Comparison of ENCODE assay signal across 8 cellular contexts in genomic region chr4:158193171-158193749, GRCh38. TPM values are rescaled to one million over a fixed set of nuclear protein-coding genes. Genes with fewer than 3 reads are reported as not detected.
DNase-seq lines count a peak whose midpoint lies in the region; ATAC-seq, FAIRE-seq and TF ChIP-seq lines count a peak whose summit lies in the region.

No MANE protein-coding gene starts in this region.

- H3K36me3 ChIP-seq in BE2C, result no peaks in the 10 kb centered on the region
- H3K36me3 ChIP-seq in GM12878 (ENCODE audit: control insufficient read depth in 2 of 2, insufficient read depth in 2 of 2, low read length in 1 of 2), result no peaks in the 10 kb centered on the region
- no peaks in the 10 kb centered on the region for H3K36me3 ChIP-seq in aorta (ENCODE audit: control insufficient read depth in 1 of 2, insufficient read depth in 2 of 2, low read length in 1 of 2)

- TF ChIP-seq RAD21 in GM12878 (IDR thresholded peaks at IDR 0.05; ENCODE audit: insufficient read depth, low read depth, low read length), result peak; percentile 48

- 30% methylated on average over 3 of the region's 3 CpGs for WGBS in GM12878 (ENCODE audit: insufficient coverage, insufficient replicate concordance, low lambda C conversion rate, missing lambda C conversion rate)
- WGBS in aorta, 2 donors, result 20% methylated on average over 3 of the region's 3 CpGs

- H3K27ac ChIP-seq in GM12878 (ENCODE audit: control insufficient read depth, insufficient read depth) (no peak overlapping the region), layer of hippocampus (ENCODE audit: low read depth, low read length) (peak overlapping the region; percentile 67), aorta (ENCODE audit: low read depth in 1 of 2, low read length in 2 of 2) (peak overlapping the region; percentile 89 to 98)

- in situ Hi-C loops in GM12878 (cut with MboI), result no loop called here

- TF ChIP-seq CTCF in BE2C (IDR thresholded peaks at IDR 0.05; ENCODE audit: low read depth, low read length) (peak; percentile 56), GM12878 (IDR thresholded peaks at IDR 0.05 in 2 of 3, conservative IDR thresholded peaks at IDR 0.05 in 1 of 3; ENCODE audit: control insufficient read depth in 2 of 3, extremely low read depth in 1 of 3, insufficient read depth in 1 of 3, low read depth in 3 of 3, low read length in 3 of 3) (peak; percentile 37 to 44 (median 40); a peak in 5 of 6 replicates)

- intact Hi-C loops in GM12878 (cut with micrococcal nuclease; ENCODE audit: unreplicated experiment) (loop anchor here (2.0 kb wide), 1 partner anchor 62 kb away; no protein-coding TSS in a partner anchor), aorta (cut with DNase I) (no loop called here)

- no peak overlapping the region for H3K4me2 ChIP-seq in GM12878 (ENCODE audit: control insufficient read depth, insufficient read depth)

- no TSS peak for BruUV-seq in GM12878 (replicated peaks; lab: Mats Ljungman, UMichigan)

- RAD21 ChIA-PET in GM12878 (lab: Charles Lee; ENCODE audit: unreplicated experiment), result interaction anchor here (0.7 kb wide), 1 partner anchor 51 kb away, joined by 3 read pairs; no protein-coding TSS in a partner anchor

- CTCF ChIA-PET in GM12878 (lab: Yijun Ruan, JAX), result interaction anchor here (0.7 to 2.8 kb wide), 4 partner anchors 11 to 63 kb away, joined by 3 to 14 read pairs (median 6); no protein-coding TSS in a partner anchor

- no peak overlapping the region for H3K9ac ChIP-seq in GM12878 (ENCODE audit: control insufficient read depth, insufficient read depth, low read length)

- H3K4me3 ChIP-seq in BE2C (ENCODE audit: low read depth, low read length) (no peak overlapping the region), GM12878 (no peak overlapping the region), aorta (ENCODE audit: low read length in 2 of 2) (no peak overlapping the region)

- H3K27me3 ChIP-seq in BE2C (peaks cover 10% of the 10 kb centered on the region; the same call in 1 of the 2 replicates), GM12878 (replicated peaks in 1 of 2; ENCODE audit: control insufficient read depth in 2 of 2, insufficient read depth in 2 of 2, low read length in 1 of 2) (no peaks in the 10 kb centered on the region), layer of hippocampus (ENCODE audit: control insufficient read depth, insufficient read depth, low read length) (no peaks in the 10 kb centered on the region), aorta (ENCODE audit: control insufficient read depth in 1 of 2, insufficient read depth in 2 of 2, low read length in 1 of 2) (no peaks in the 10 kb centered on the region)

- H3K9me3 ChIP-seq in BE2C (no peaks in the 10 kb centered on the region), GM12878 (replicated peaks; ENCODE audit: control insufficient read depth, insufficient read depth, low read length) (no peaks in the 10 kb centered on the region), aorta (ENCODE audit: control insufficient read depth, low read length) (no peaks in the 10 kb centered on the region)

- peak; percentile 63 for ATAC-seq in GM19035 (IDR thresholded peaks at IDR 0.05; ENCODE audit: unreplicated experiment)
- ATAC-seq in GM12878, result peak; percentile 53
- ATAC-seq in aorta (ENCODE audit: low FRiP score), result peak; percentile 61
- ATAC-seq in GM19328 (IDR thresholded peaks at IDR 0.05; ENCODE audit: unreplicated experiment), result no peak

- SMC1A ChIA-PET in GM12878 (lab: Charles Lee; ENCODE audit: uncharacterized antibody, unreplicated experiment), result interaction anchor here (1.3 kb wide), 1 partner anchor 225 kb away, joined by 3 read pairs; no protein-coding TSS in a partner anchor

- no peak for FAIRE-seq in GM12878 (lab: Jason Lieb, UNC)

- H4K20me1 ChIP-seq in GM12878 (ENCODE audit: control insufficient read depth, insufficient read depth), result no peaks in the 10 kb centered on the region

- no peaks in the 10 kb centered on the region for H3K79me2 ChIP-seq in GM12878 (ENCODE audit: control insufficient read depth, insufficient read depth, low read length)

- H3K4me1 ChIP-seq in BE2C (no peaks in the 10 kb centered on the region), GM12878 (ENCODE audit: control insufficient read depth, insufficient read depth, low read length) (no peaks in the 10 kb centered on the region), aorta (ENCODE audit: control insufficient read depth in 1 of 2, insufficient read depth in 2 of 2, low read length in 2 of 2) (peaks cover 0 to 9% of the 10 kb centered on the region in 2 donors)

- no peak for TF ChIP-seq EP300 in GM12878 (IDR thresholded peaks at IDR 0.05; ENCODE audit: borderline replicate concordance in 1 of 2, control insufficient read depth in 1 of 2, low read depth in 2 of 2, low read length in 2 of 2)

- H2AFZ ChIP-seq in GM12878 (ENCODE audit: control insufficient read depth, low read depth, low read length), result no peak overlapping the region

- no peak for TF ChIP-seq POLR2A in GM12878 (IDR thresholded peaks at IDR 0.05; ENCODE audit: low read depth, low read length)

- DNase-seq in BE2C, result no peak
- DNase-seq in LoVo (ENCODE audit: low spot score), result peak; percentile 56
- DNase-seq in GM12878 (ENCODE audit: low read depth, low spot score), result no peak
- DNase-seq in aorta, result no peak
- no peak for DNase-seq in HK-2 (ENCODE audit: unreplicated experiment)

- POLR2A ChIA-PET in GM12878 (lab: Charles Lee), result no interaction called here

TF ChIP-seq in GM12878, 131 proteins besides CTCF, POLR2A, EP300 and RAD21 (continues in another document):
- TF ChIP-seq CBX3 (IDR thresholded peaks at IDR 0.05; ENCODE audit: borderline replicate concordance, low read depth) (no peak), MTA3 (IDR thresholded peaks at IDR 0.05; ENCODE audit: borderline replicate concordance, low read length) (no peak), ZNF384 (IDR thresholded peaks at IDR 0.05; ENCODE audit: borderline replicate concordance, low read depth, low read length) (no peak), FOXK2 (IDR thresholded peaks at IDR 0.05) (no peak), PAX8 (IDR thresholded peaks at IDR 0.05) (no peak), IRF4 (IDR thresholded peaks at IDR 0.05; ENCODE audit: low read depth, low read length) (no peak), ZSCAN29 (IDR thresholded peaks at IDR 0.05) (no peak), PAX5 (IDR thresholded peaks at IDR 0.05; ENCODE audit: borderline replicate concordance, low read depth, low read length) (no peak)
- TF ChIP-seq, protein P1, sequence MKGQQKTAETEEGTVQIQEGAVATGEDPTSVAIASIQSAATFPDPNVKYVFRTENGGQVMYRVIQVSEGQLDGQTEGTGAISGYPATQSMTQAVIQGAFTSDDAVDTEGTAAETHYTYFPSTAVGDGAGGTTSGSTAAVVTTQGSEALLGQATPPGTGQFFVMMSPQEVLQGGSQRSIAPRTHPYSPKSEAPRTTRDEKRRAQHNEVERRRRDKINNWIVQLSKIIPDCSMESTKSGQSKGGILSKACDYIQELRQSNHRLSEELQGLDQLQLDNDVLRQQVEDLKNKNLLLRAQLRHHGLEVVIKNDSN (IDR thresholded peaks at IDR 0.05; ENCODE audit: borderline replicate concordance, extremely low read length, insufficient read depth, low read depth, low read length), result no peak

RNA-seq across cellular contexts. Expression of gene TMEM144, which starts 17.0 kb away (rescaled TPM):
- 0.31 TPM for polyA plus RNA-seq in BE2C (2012; ENCODE audit: insufficient read depth, insufficient read length, low read depth)
- total RNA-seq in GM12878 (2013; cell fraction: nucleolus; rRNA removed), result not detected in 2 replicates
- total RNA-seq in GM12878 (2014; rRNA removed) (1.7 and 2.3 TPM in 2 replicates), GM12878 (2014; rRNA removed; fragmentation: Illumina TruSeq; extraction: Trizol) (1.6 and 2.1 TPM in 2 replicates), GM12878 (2021) (1.8 and 2.6 TPM in 2 replicates), aorta (10 to 100 TPM; 14.1 to 18.9 TPM)
- 0.55 TPM for polyA plus RNA-seq in GM12878 (2011; ENCODE audit: low read depth)
- polyA plus RNA-seq in GM12878 (2011; rRNA removed) (0.08 and 0.09 TPM in 2 replicates), GM12878 (2014; fragmentation: Illumina TruSeq; extraction: Trizol) (1.5 and 1.7 TPM in 2 replicates), GM12878 (2014; fragmentation: Nextera tagmentation; extraction: Ambion mirVana) (1 to 10 TPM in 1 of 2 experiments, under 1 TPM in 1; 0.80 to 1.0 TPM), GM12878 (2014; rRNA removed) (1.3 TPM in 2 replicates), GM12878 (2016; fragmentation: Nextera tagmentation; extraction: Ambion mirVana) (1 to 10 TPM; 1.4 to 1.6 TPM), aorta (10 to 100 TPM in 1 of 2 donors, 1 to 10 TPM in 1; 5.2 to 10.4 TPM)
- polyA plus RNA-seq in GM12878 (2011; cell fraction: cytosol; rRNA removed), result not detected in 2 replicates
- polyA plus RNA-seq in GM12878 (2011; cell fraction: nucleus; rRNA removed), result 0.21 and 0.32 TPM in 2 replicates
- polyA plus RNA-seq in GM12878 (2012), result 1.2 and 1.6 TPM in 2 replicates
- polyA minus RNA-seq in GM12878 (2011; rRNA and poly(A)+ RNA removed), result 0.29 and 0.52 TPM in 2 replicates
- not detected in 2 replicates for polyA minus RNA-seq in GM12878 (2011; cell fraction: cytosol; rRNA and poly(A)+ RNA removed)
- 0.29 TPM in 1 of 2 replicates, not detected in the other for polyA minus RNA-seq in GM12878 (2011; cell fraction: nucleus; rRNA and poly(A)+ RNA removed)

RNA-seq across cellular contexts. Expression of gene GASK1B, which starts 20.4 kb away (rescaled TPM):
- 1.6 TPM for polyA plus RNA-seq in BE2C (2012; ENCODE audit: insufficient read depth, insufficient read length, low read depth)
- not detected in 2 replicates for total RNA-seq in GM12878 (2013; cell fraction: nucleolus; rRNA removed)
- under 0.01 and 0.05 TPM in 2 replicates for total RNA-seq in GM12878 (2014; rRNA removed)
- total RNA-seq in GM12878 (2014; rRNA removed; fragmentation: Illumina TruSeq; extraction: Trizol), result 0.09 TPM in 2 replicates
- 0.21 TPM in 2 replicates for total RNA-seq in GM12878 (2021)
- not detected for polyA plus RNA-seq in GM12878 (2011; ENCODE audit: low read depth)
- 0.05 and 0.13 TPM in 2 replicates for polyA plus RNA-seq in GM12878 (2011; rRNA removed)
- 0.05 and 0.07 TPM in 2 replicates for polyA plus RNA-seq in GM12878 (2011; cell fraction: cytosol; rRNA removed)
- polyA plus RNA-seq in GM12878 (2011; cell fraction: nucleus; rRNA removed), result 0.04 and 0.07 TPM in 2 replicates
- 0.07 and 0.17 TPM in 2 replicates for polyA plus RNA-seq in GM12878 (2012)
- polyA plus RNA-seq in GM12878 (2014; fragmentation: Illumina TruSeq; extraction: Trizol), result 0.07 and 0.76 TPM in 2 replicates
- polyA plus RNA-seq in GM12878 (2014; fragmentation: Nextera tagmentation; extraction: Ambion mirVana), result under 1 TPM in 1 of 2 experiments, not detected in 1; 0.02 TPM
- polyA plus RNA-seq in GM12878 (2014; rRNA removed), result 0.04 TPM in 1 of 2 replicates, not detected in the other
- under 1 TPM; 0.15 to 0.20 TPM for polyA plus RNA-seq in GM12878 (2016; fragmentation: Nextera tagmentation; extraction: Ambion mirVana)
- 0.31 TPM in 1 of 2 replicates, not detected in the other for polyA minus RNA-seq in GM12878 (2011; rRNA and poly(A)+ RNA removed)
- not detected in 2 replicates for polyA minus RNA-seq in GM12878 (2011; cell fraction: cytosol; rRNA and poly(A)+ RNA removed)
- 0.67 TPM in 1 of 2 replicates, not detected in the other for polyA minus RNA-seq in GM12878 (2011; cell fraction: nucleus; rRNA and poly(A)+ RNA removed)
- 100 to 1,000 TPM; 116 to 173 TPM for total RNA-seq in aorta
- 10 to 100 TPM; 28.5 to 62.5 TPM for polyA plus RNA-seq in aorta

Comparison
In these comparisons a context has a peak if more than half of its experiments do, and no peak if none do; other contexts are left out.
1. RNA of gene TMEM144, which starts 17.0 kb away (total RNA-seq): 14.1 to 18.9 TPM in aorta; 1.6 to 2.6 TPM in GM12878; every median in the first group is over 4 times any median in the second.
2. RNA of gene GASK1B, which starts 20.4 kb away (total RNA-seq): 116 to 173 TPM in aorta; under 0.01 to 0.21 TPM in GM12878; every median in the first group is over 10 times any median in the second.